Comparison of ENCODE assay signal across 10 cellular contexts in genomic region chr5:124402144-124402581, GRCh38.
DNase-seq lines count a peak whose midpoint lies in the region; ATAC-seq, FAIRE-seq and TF ChIP-seq lines count a peak whose summit lies in the region.
"Had no signal": no experiment of that assay in that cellular context is flagged by ENCODE, and none has a peak within 500 bp of the region (broad histone marks: within the 10 kb centered on the region; RNA-seq: fewer than 3 reads in every experiment).

No MANE protein-coding gene starts in this region.

- no peaks in the 10 kb centered on the region for H4K20me1 ChIP-seq in keratinocyte (ENCODE audit: control insufficient read depth, extremely low read depth, insufficient read depth, low read length)
- H4K20me1 ChIP-seq: BLaER1 treated with 17β-estradiol and CSF1 and Interleukin-3, amounts not matched to agents 10 nM and 100 nM had no signal

- H3K4me1 ChIP-seq in right atrium auricular region (peaks cover 0 to 30% of the 10 kb centered on the region in 2 donors), keratinocyte (ENCODE audit: control insufficient read depth, extremely low read depth, insufficient read depth, low read length) (peaks cover 13% of the 10 kb centered on the region)

- FAIRE-seq in bronchial epithelial cell (lab: Jason Lieb, UNC) (no peak), keratinocyte (lab: Jason Lieb, UNC) (no peak)

- no peak for TF ChIP-seq POLR2A in GM18505 (IDR thresholded peaks at IDR 0.05; ENCODE audit: borderline replicate concordance, extremely low read depth, insufficient read depth, insufficient read length)

- peak overlapping the region; percentile 9 for H3K4me2 ChIP-seq in keratinocyte (ENCODE audit: control insufficient read depth, extremely low read depth, insufficient read depth, low read depth, low read length)

- peak overlapping the region; percentile 45 for H2AFZ ChIP-seq in keratinocyte (ENCODE audit: control insufficient read depth, low read length)

- H3K27ac ChIP-seq in right atrium auricular region, result peak overlapping the region in 1 of 2 donors; percentile 51
- peak overlapping the region; percentile 24 for H3K27ac ChIP-seq in keratinocyte (ENCODE audit: control insufficient read depth, insufficient read depth, low read length)

- H3K4me3 ChIP-seq in right atrium auricular region (no peak overlapping the region), bronchial epithelial cell (ENCODE audit: low read depth, low read length) (no peak overlapping the region), keratinocyte (ENCODE audit: control insufficient read depth in 2 of 3, extremely low read depth in 1 of 3, insufficient read depth in 2 of 3, low read depth in 1 of 3, low read length in 3 of 3) (no peak overlapping the region)
- H3K4me3 ChIP-seq: BLaER1 treated with 17β-estradiol and CSF1 and Interleukin-3, amounts not matched to agents 10 nM and 100 nM had no signal

- no peaks in the 10 kb centered on the region for H3K9me1 ChIP-seq in keratinocyte (ENCODE audit: control insufficient read depth, extremely low read depth, insufficient read depth, low read length)

- peak; percentile 73 for DNase-seq in Right ventricle myocardium inferior (ENCODE audit: missing footprints)
- DNase-seq in right atrium auricular region (ENCODE audit: low spot score), result no peak
- DNase-seq in bronchial epithelial cell (ENCODE audit: low read depth), result peak; percentile 90
- DNase-seq in keratinocyte (ENCODE audit: low read depth, low spot score), result no peak
- DNase-seq in NCI-H1694 treated with DMSO at 0.1 percent for 48 hours (lab: John Stamatoyannopoulos, UW), result no peak
- no peak for DNase-seq in effector CD8-positive, alpha-beta T cell (lab: John Stamatoyannopoulos, UW)
- DNase-seq: activated CD4-positive, alpha-beta T cell treated with anti-CD3 and anti-CD28 coated beads for 48 hours had no signal

- H3K9ac ChIP-seq in keratinocyte (ENCODE audit: control insufficient read depth, extremely low read depth, insufficient read depth, low read length), result no peak overlapping the region
- H3K9ac ChIP-seq: BLaER1 treated with 17β-estradiol and CSF1 and Interleukin-3, amounts not matched to agents 10 nM and 100 nM had no signal

- peak; percentile 88 for ATAC-seq in Right ventricle myocardium inferior
- no peak for ATAC-seq in GM18519 (IDR thresholded peaks at IDR 0.05; ENCODE audit: low FRiP score, unreplicated experiment)
- no peak for ATAC-seq in GM18505 (IDR thresholded peaks at IDR 0.05; ENCODE audit: unreplicated experiment)

- dilution Hi-C loops in keratinocyte (cut with MboI; ENCODE audit: extremely low pct_ligation_motif_present, low sequenced_read_pairs), result no loop called here

- intact Hi-C loops in Right ventricle myocardium inferior (cut with DNase I), result loop anchor here (5.0 kb wide), 1 partner anchor 60 kb away; no protein-coding TSS in a partner anchor

- H3K9me3 ChIP-seq in right atrium auricular region (no peaks in the 10 kb centered on the region), keratinocyte (ENCODE audit: control insufficient read depth, low read depth, low read length) (no peaks in the 10 kb centered on the region)
- H3K9me3 ChIP-seq: BLaER1 treated with 17β-estradiol and CSF1 and Interleukin-3, amounts not matched to agents 10 nM and 100 nM had no signal

- H3K36me3 ChIP-seq in right atrium auricular region (no peaks in the 10 kb centered on the region), bronchial epithelial cell (ENCODE audit: control insufficient read depth, insufficient read depth, low read length) (no peaks in the 10 kb centered on the region), keratinocyte (ENCODE audit: control insufficient read depth in 2 of 2, extremely low read depth in 1 of 2, insufficient read depth in 2 of 2, low read length in 2 of 2) (no peaks in the 10 kb centered on the region)
- H3K36me3 ChIP-seq: BLaER1 treated with 17β-estradiol and CSF1 and Interleukin-3, amounts not matched to agents 10 nM and 100 nM had no signal

- H3K27me3 ChIP-seq in right atrium auricular region, result no peaks in the 10 kb centered on the region
- H3K27me3 ChIP-seq in bronchial epithelial cell (ENCODE audit: control insufficient read depth, insufficient read depth, low read length), result no peaks in the 10 kb centered on the region
- no peaks in the 10 kb centered on the region for H3K27me3 ChIP-seq in keratinocyte (ENCODE audit: control insufficient read depth, extremely low read depth, insufficient read depth, low read length)
- H3K27me3 ChIP-seq: BLaER1 treated with 17β-estradiol and CSF1 and Interleukin-3, amounts not matched to agents 10 nM and 100 nM had no signal

- TF ChIP-seq CTCF in right atrium auricular region (IDR thresholded peaks at IDR 0.05), result no peak
- TF ChIP-seq CTCF in bronchial epithelial cell (IDR thresholded peaks at IDR 0.05; ENCODE audit: insufficient read depth, low read length, severe bottlenecking), result no peak
- TF ChIP-seq CTCF in keratinocyte (optimal IDR thresholded peaks at IDR 0.05 in 1 of 3, IDR thresholded peaks at IDR 0.05 in 1 of 3, conservative IDR thresholded peaks at IDR 0.05 in 1 of 3; ENCODE audit: extremely low read depth in 1 of 3, insufficient read depth in 2 of 3, low read length in 3 of 3), result no peak

- no peaks in the 10 kb centered on the region for H3K79me2 ChIP-seq in keratinocyte (ENCODE audit: control insufficient read depth, insufficient read depth, low read length)

Comparison
In these comparisons a context has a peak if more than half of its experiments do, and no peak if none do; other contexts are left out.
1. DNase-seq: peak in Right ventricle myocardium inferior (single experiment) and bronchial epithelial cell (single experiment); none in right atrium auricular region (single experiment), keratinocyte (single experiment), NCI-H1694 treated with DMSO at 0.1 percent for 48 hours (single experiment) and effector CD8-positive, alpha-beta T cell (single experiment).